ENCODE assay signal across 8 cellular contexts in the genomic region with DNA sequence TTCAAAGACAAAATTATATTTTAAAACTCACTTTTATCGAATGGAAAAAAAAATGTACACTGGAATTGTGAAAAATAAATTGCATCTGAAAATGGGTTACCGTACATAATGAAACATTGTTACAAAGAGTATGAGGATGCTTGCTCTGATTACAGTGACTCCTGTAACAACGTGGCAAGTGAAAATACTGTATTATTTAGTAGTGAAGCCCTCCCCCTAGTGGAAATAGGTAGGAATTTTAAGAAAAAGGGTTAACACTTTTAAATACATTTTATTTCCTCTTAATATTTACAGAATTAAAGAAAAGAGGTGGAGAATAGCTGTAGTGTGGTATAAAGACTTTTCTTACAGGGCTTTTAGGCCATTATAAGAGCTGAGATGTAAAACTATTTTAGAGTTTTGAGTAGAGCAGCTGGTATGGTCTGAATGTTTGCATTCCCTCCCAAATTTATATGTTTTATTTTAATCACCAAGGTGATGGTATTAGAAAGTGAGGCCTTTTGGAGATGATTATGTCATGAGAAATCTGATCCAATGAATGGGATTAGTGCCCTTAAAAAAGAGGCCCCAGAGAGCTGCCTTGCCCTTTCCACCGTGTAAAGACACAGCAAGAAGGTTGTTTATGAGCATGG. TPM values are rescaled to one million over a fixed set of nuclear protein-coding genes. Genes with fewer than 3 reads are reported as not detected.
DNase-seq lines count a peak whose midpoint lies in the region; ATAC-seq lines count a peak whose summit lies in the region.

No MANE protein-coding gene starts in this region.

- no peak overlapping the region for H2BK120ac ChIP-seq in mesenchymal stem cell (ENCODE audit: low read depth, low read length)

- no peak overlapping the region for H3K4ac ChIP-seq in mesenchymal stem cell (ENCODE audit: low read depth in 1 of 2, low read length in 2 of 2)

- H3K79me1 ChIP-seq in mesenchymal stem cell (replicated peaks; ENCODE audit: low read length, poor library complexity, severe bottlenecking) = no peaks in the 10 kb centered on the region

- DNase-seq in AG20443 (ENCODE audit: low spot score) = peak; percentile 71
- DNase-seq in HuH-7 (ENCODE audit: low spot score) = peak; percentile 17
- DNase-seq in OCI-M1 (lab: John Stamatoyannopoulos, UW) = peak; percentile 74
- DNase-seq in dermis microvascular lymphatic vessel endothelial cell (ENCODE audit: low read depth in 2 of 2) = peak; percentile 57 to 59
- DNase-seq in mesenchymal stem cell = peak; percentile 65
- no peak for DNase-seq in mucosa of gallbladder (ENCODE audit: low spot score)
- no peak for DNase-seq in activated CD8-positive, alpha-beta memory T cell treated with anti-CD3 and anti-CD28 coated beads, Interleukin-2, amount 50 U/mL, for 4 hours

- ATAC-seq in GM18498 (IDR thresholded peaks at IDR 0.05; ENCODE audit: unreplicated experiment) = peak; percentile 69

- H3K27ac ChIP-seq in mesenchymal stem cell (ENCODE audit: low read length, poor library complexity, severe bottlenecking) = no peak overlapping the region

- no peak overlapping the region for H3K23ac ChIP-seq in mesenchymal stem cell (ENCODE audit: low read length in 2 of 2)

- H3K18ac ChIP-seq in mesenchymal stem cell (ENCODE audit: low read depth in 1 of 2, low read length in 2 of 2) = no peak overlapping the region

- H2BK12ac ChIP-seq in mesenchymal stem cell (ENCODE audit: low read length in 2 of 2) = no peak overlapping the region

- no peak overlapping the region for H3K14ac ChIP-seq in mesenchymal stem cell (ENCODE audit: low read length in 2 of 2)

- 49% methylated on average over 3 of the region's 4 CpGs for WGBS in mesenchymal stem cell

- peaks cover 0 to 4% of the 10 kb centered on the region in 2 experiments for H3K36me3 ChIP-seq in mesenchymal stem cell (ENCODE audit: control insufficient read depth in 1 of 2, insufficient read depth in 2 of 2, low read depth in 1 of 2, low read length in 2 of 2)

- no peak overlapping the region for H3K4me3 ChIP-seq in mesenchymal stem cell (ENCODE audit: insufficient read depth in 1 of 2, low read depth in 1 of 2, low read length in 2 of 2)

- no peaks in the 10 kb centered on the region for H3K4me1 ChIP-seq in mesenchymal stem cell (ENCODE audit: control insufficient read depth, insufficient read depth, low read depth, low read length)

- no peaks in the 10 kb centered on the region for H3K27me3 ChIP-seq in mesenchymal stem cell (ENCODE audit: control insufficient read depth in 1 of 2, insufficient read depth in 1 of 2, low read length in 2 of 2)

- H3K9ac ChIP-seq in mesenchymal stem cell (ENCODE audit: low read length) = no peak overlapping the region

- H2AFZ ChIP-seq in mesenchymal stem cell (ENCODE audit: low read depth, low read length) = no peak overlapping the region

- H2AK5ac ChIP-seq in mesenchymal stem cell (ENCODE audit: low read length, severe bottlenecking) = no peak overlapping the region

- no peak overlapping the region for H2BK15ac ChIP-seq in mesenchymal stem cell (ENCODE audit: low read depth, poor library complexity, severe bottlenecking)

- no peak overlapping the region for H4K8ac ChIP-seq in mesenchymal stem cell (ENCODE audit: low read length)

- H2BK5ac ChIP-seq in mesenchymal stem cell (ENCODE audit: low read depth, low read length, poor library complexity, severe bottlenecking) = no peak overlapping the region

- no peak overlapping the region for H3K4me2 ChIP-seq in mesenchymal stem cell (ENCODE audit: low read length, poor library complexity, severe bottlenecking)

- no peak overlapping the region for H4K91ac ChIP-seq in mesenchymal stem cell (ENCODE audit: low read length)

- no peaks in the 10 kb centered on the region for H3K9me3 ChIP-seq in mesenchymal stem cell (ENCODE audit: control insufficient read depth, low read length)

RNA-seq across cellular contexts. Expression of a gene that starts 25.2 kb away (rescaled TPM):
- total RNA-seq in dermis microvascular lymphatic vessel endothelial cell (17.2 and 18.1 TPM in 2 replicates), mucosa of gallbladder (24.2 TPM)
- polyA plus RNA-seq in mesenchymal stem cell (2013, experiment 1 of 2) = 16.6 TPM
- polyA plus RNA-seq in mesenchymal stem cell (2013, experiment 2 of 2) = 16.8 TPM

RNA-seq across cellular contexts. Expression of a gene that starts 25.9 kb away (rescaled TPM):
- total RNA-seq in dermis microvascular lymphatic vessel endothelial cell (26.9 and 32.1 TPM in 2 replicates), mucosa of gallbladder (82.9 TPM)
- 25.9 TPM for polyA plus RNA-seq in mesenchymal stem cell (2013, experiment 1 of 2)
- polyA plus RNA-seq in mesenchymal stem cell (2013, experiment 2 of 2) = 26.4 TPM

Comparison
In these comparisons a context has a peak if more than half of its experiments do, and no peak if none do; other contexts are left out.
1. DNase-seq: peak in AG20443 (single experiment), HuH-7 (single experiment), OCI-M1 (single experiment), dermis microvascular lymphatic vessel endothelial cell (2 of 2) and mesenchymal stem cell (single experiment); none in mucosa of gallbladder (single experiment) and activated CD8-positive, alpha-beta memory T cell treated with anti-CD3 and anti-CD28 coated beads, Interleukin-2, amount 50 U/mL, for 4 hours (single experiment).